ENCODE assay signal across 8 cellular contexts in genomic region chr4:77994194-77994721, GRCh38.
DNase-seq lines count a peak whose midpoint lies in the region; ATAC-seq and TF ChIP-seq lines count a peak whose summit lies in the region.
"Had no signal": no experiment of that assay in that cellular context is flagged by ENCODE, and none has a peak within 500 bp of the region (broad histone marks: within the 10 kb centered on the region; RNA-seq: fewer than 3 reads in every experiment).

No MANE protein-coding gene starts in this region.

- no peak overlapping the region for H3K4me3 ChIP-seq in body of pancreas

- intact Hi-C loops in body of pancreas (cut with DNase I): no loop called here

- peak; percentile 25 to 56 (median 46) for TF ChIP-seq CTCF in body of pancreas (IDR thresholded peaks at IDR 0.05)

- DNase-seq in body of pancreas (peak; percentile 26 to 44 (median 32)), kidney tubule cell (ENCODE audit: low spot score) (peak; percentile 69), NCI-H2227 treated with DMSO at 0.1 percent for 48 hours (lab: John Stamatoyannopoulos, UW) (no peak), midbrain (lab: John Stamatoyannopoulos, UW) (no peak)
- DNase-seq in stimulated activated CD4-positive, alpha-beta T cell treated with anti-CD3 and anti-CD28 coated beads, Interleukin-12 subunit alpha, Interleukin-12 subunit beta, amount 100 ng/mL, for 4 hours: no peak
- DNase-seq: activated naive CD8-positive, alpha-beta T cell treated with anti-CD3 and anti-CD28 coated beads, Interleukin-2, amount 10 ng/mL, durations not matched to agents 7 days and 5 days had no signal

- H3K27ac ChIP-seq in body of pancreas: no peak overlapping the region

- no peaks in the 10 kb centered on the region for H3K27me3 ChIP-seq in body of pancreas

- no peaks in the 10 kb centered on the region for H3K36me3 ChIP-seq in body of pancreas (replicated peaks in 1 of 2; ENCODE audit: insufficient read depth in 1 of 2, low read depth in 2 of 2)

- ATAC-seq in GM18861 (IDR thresholded peaks at IDR 0.05; ENCODE audit: unreplicated experiment) (peak; percentile 81), HG03354 (IDR thresholded peaks at IDR 0.05; ENCODE audit: poor library complexity, severe bottlenecking, unreplicated experiment) (peak; percentile 80), body of pancreas (peak; percentile 81)

- TF ChIP-seq POLR2A in body of pancreas (IDR thresholded peaks at IDR 0.05): no peak

- no peaks in the 10 kb centered on the region for H3K9me3 ChIP-seq in body of pancreas

- H3K4me1 ChIP-seq in body of pancreas: no peaks in the 10 kb centered on the region

Comparison
In these comparisons a context has a peak if more than half of its experiments do, and no peak if none do; other contexts are left out.
1. DNase-seq: peak in body of pancreas (4 of 4) and kidney tubule cell (single experiment); none in NCI-H2227 treated with DMSO at 0.1 percent for 48 hours (single experiment), midbrain (single experiment) and stimulated activated CD4-positive, alpha-beta T cell treated with anti-CD3 and anti-CD28 coated beads, Interleukin-12 subunit alpha, Interleukin-12 subunit beta, amount 100 ng/mL, for 4 hours (single experiment).
2. Peak in every context shown above with its lines, with median percentiles within 50 percentile points of each other: ATAC-seq.